8 cellular contexts compared by ENCODE assay signal in genomic region chr9:35072461-35073275, GRCh38. TPM values are rescaled to one million over a fixed set of nuclear protein-coding genes. Genes with fewer than 3 reads are reported as not detected.
A peak's percentile ranks its signal among the peaks of the same experiment; 100 is the strongest.
DNase-seq lines count a peak whose midpoint lies in the region; ATAC-seq, FAIRE-seq and TF ChIP-seq lines count a peak whose summit lies in the region.

Gene VCP (minus strand): TSS chr9:35072625. CDS start chr9:35072353, 272 bp downstream.

- DNase-seq in D341Med (ENCODE audit: low spot score) (peak; percentile 96), HuH-7 (ENCODE audit: low spot score) (peak; percentile 99)
- DNase-seq in activated CD8-positive, alpha-beta memory T cell treated with anti-CD3 and anti-CD28 coated beads, Interleukin-2, amount 50 U/mL, for 48 hours, result peak; percentile 95
- peak; percentile 94 to 96 for DNase-seq in stimulated activated CD8-positive, alpha-beta memory T cell treated with anti-CD3 and anti-CD28 coated beads, Interleukin-15, amount 100 ng/mL, for 48 hours (ENCODE audit: low read depth in 2 of 2)

- peak; percentile 86 for ATAC-seq in GM21515 (IDR thresholded peaks at IDR 0.05; ENCODE audit: unreplicated experiment)

- H3K4me2 ChIP-seq in OCI-LY3 (ENCODE audit: low read length), result peak within 1 kb of the TSS; percentile 100

- no peak for TF ChIP-seq CTCF in OCI-LY3 (IDR thresholded peaks at IDR 0.05; ENCODE audit: low read depth, low read length)

- H3K4me1 ChIP-seq in OCI-LY3 (ENCODE audit: low read length) (peaks cover 26% of the 10 kb centered on the region), mesodermal cell (ENCODE audit: control insufficient read depth, insufficient read depth, low read length, poor library complexity, severe bottlenecking) (peaks cover 6% of the 10 kb centered on the region)

- peaks cover 41% of the 10 kb centered on the region for H3K36me3 ChIP-seq in OCI-LY3 (replicated peaks; ENCODE audit: low read depth, low read length)
- peaks cover 86% of the 10 kb centered on the region for H3K36me3 ChIP-seq in mesodermal cell (ENCODE audit: control insufficient read depth, insufficient read depth, low read length)

- H3K27ac ChIP-seq in OCI-LY3 (ENCODE audit: low read length) (peak within 1 kb of the TSS; percentile 94), mesodermal cell (ENCODE audit: low read depth, low read length, severe bottlenecking) (peak within 1 kb of the TSS; percentile 100)

- peak within 1 kb of the TSS; percentile 56 for H2AFZ ChIP-seq in OCI-LY3 (ENCODE audit: low read depth, low read length)

- no peaks in the 10 kb centered on the region for H3K9me3 ChIP-seq in OCI-LY3 (ENCODE audit: insufficient read depth, low read length)
- no peaks in the 10 kb centered on the region for H3K9me3 ChIP-seq in mesodermal cell (ENCODE audit: control insufficient read depth, low read length)

- H3K79me2 ChIP-seq in OCI-LY3 (ENCODE audit: low read length), result peaks cover 48% of the 10 kb centered on the region

- H3K4me3 ChIP-seq in OCI-LY3 (ENCODE audit: low read length) (peak within 1 kb of the TSS; percentile 84), mesodermal cell (ENCODE audit: extremely low read depth, insufficient read depth, low read length, poor library complexity, severe bottlenecking) (peak within 1 kb of the TSS; percentile 94)

- peaks cover 38% of the 10 kb centered on the region for H4K20me1 ChIP-seq in OCI-LY3 (ENCODE audit: insufficient read depth, low read length)

- H3K9ac ChIP-seq in OCI-LY3 (ENCODE audit: low read length), result peak within 1 kb of the TSS; percentile 90

- WGBS in mesodermal cell (ENCODE audit: insufficient coverage in 2 of 2), 2 experiments, result 6 to 7% methylated on average over 47 to 48 of the region's 54 CpGs

- FAIRE-seq in endometrium (lab: Jason Lieb, UNC), result peak; percentile 100

- no peaks in the 10 kb centered on the region for H3K27me3 ChIP-seq in OCI-LY3 (ENCODE audit: low read depth, low read length)

RNA-seq across cellular contexts. Expression of gene VCP, which starts in this region (rescaled TPM):
- polyA plus RNA-seq in mesodermal cell (2013, experiment 1 of 2), result 317 TPM
- polyA plus RNA-seq in mesodermal cell (2013, experiment 2 of 2), result 288 TPM

Comparison
In these comparisons a context has a peak if more than half of its experiments do, and no peak if none do; other contexts are left out.
1. Peak in every context shown above with its lines: DNase-seq, ATAC-seq, H3K4me3 ChIP-seq and H3K27ac ChIP-seq.